21 cellular contexts compared by ENCODE assay signal in the genomic region with DNA sequence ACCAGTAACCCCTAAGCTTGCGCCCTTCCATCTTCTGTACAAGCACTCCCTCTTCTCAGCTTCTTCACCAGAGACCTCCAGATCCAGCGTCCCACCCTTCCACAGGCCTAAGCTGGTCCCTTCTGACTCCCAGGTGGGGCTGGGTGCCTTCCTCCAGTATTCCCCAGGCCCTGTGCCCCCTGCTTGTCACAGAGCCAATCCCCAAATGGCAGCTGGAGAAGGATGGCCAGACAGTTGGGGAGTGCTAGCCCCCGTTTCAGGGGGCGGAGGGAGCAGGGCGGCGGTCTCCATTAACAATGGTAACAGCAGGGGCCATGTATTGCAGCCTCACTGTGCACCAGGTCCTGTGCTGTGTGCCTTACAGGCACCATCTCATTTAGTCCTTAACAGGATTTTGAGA.
DNase-seq lines count a peak whose midpoint lies in the region; ATAC-seq and TF ChIP-seq lines count a peak whose summit lies in the region.
"Had no signal": no experiment of that assay in that cellular context is flagged by ENCODE, and none has a peak within 500 bp of the region (broad histone marks: within the 10 kb centered on the region; RNA-seq: fewer than 3 reads in every experiment).

No MANE protein-coding gene starts in this region.

- no peaks in the 10 kb centered on the region for H3K27me3 Mint-ChIP-seq in T-helper 1 cell treated with Interleukin-12 subunit alpha and Interleukin-12 subunit beta and Interleukin-4 antibody, amounts not matched to agents 30 μg/mL and 1 μg/mL, for 36 hours (ENCODE audit: low read depth)
- H3K27me3 Mint-ChIP-seq in activated naive CD8-positive, alpha-beta T cell: no peaks in the 10 kb centered on the region

- H3K27ac ChIP-seq in neutrophil (peak overlapping the region; percentile 80), heart right ventricle (peak overlapping the region in 1 of 10 donors; percentile 64)
- H3K27ac ChIP-seq: 22Rv1, colonic mucosa, ovary, SJCRH30 had no signal

- H3K27me3 ChIP-seq in neutrophil (peaks cover 2% of the 10 kb centered on the region), heart right ventricle (peaks cover 0 to 1% (median 0%) of the 10 kb centered on the region in 7 donors)
- H3K27me3 ChIP-seq: colonic mucosa, esophagus muscularis mucosa, ovary, SJCRH30 had no signal

- H3K9me3 ChIP-seq in neutrophil (no peaks in the 10 kb centered on the region), heart right ventricle (peaks cover 0 to 4% (median 0%) of the 10 kb centered on the region in 11 donors)
- H3K9me3 ChIP-seq: colonic mucosa, esophagus muscularis mucosa, ovary, SJCRH30 had no signal

- WGBS in heart right ventricle, 2 donors: 92% methylated on average over 6 of the region's 6 CpGs

- peak overlapping the region; percentile 66 for H3K4me3 Mint-ChIP-seq in T-helper 1 cell treated with Interleukin-12 subunit alpha and Interleukin-12 subunit beta and Interleukin-4 antibody, amounts not matched to agents 30 μg/mL and 1 μg/mL, for 36 hours
- H3K4me3 Mint-ChIP-seq in activated naive CD8-positive, alpha-beta T cell: no peak overlapping the region
- H3K4me3 Mint-ChIP-seq: CD14-positive monocyte, HFFc6 had no signal

- intact Hi-C loops in heart right ventricle (cut with DNase I): no loop called here

- H3K4me3 ChIP-seq in neutrophil (ENCODE audit: low read depth in 1 of 2, low read length in 1 of 2) (no peak overlapping the region), heart right ventricle (no peak overlapping the region)
- H3K4me3 ChIP-seq: colonic mucosa, esophagus muscularis mucosa, K562, ovary, SJCRH30 had no signal

- no peak for TF ChIP-seq CTCF in neutrophil (IDR thresholded peaks at IDR 0.05)
- no peak for TF ChIP-seq CTCF in heart right ventricle (IDR thresholded peaks at IDR 0.05)

- DNase-seq in T-helper 1 cell (no peak), heart right ventricle (no peak), hepatic stellate cell (ENCODE audit: low spot score) (no peak)
- DNase-seq: anterior cingulate cortex, colonic mucosa, glutamatergic neuron, HFFc6, midbrain, NCI-H1417 treated with DMSO at 0.1 percent for 48 hours, NCI-H2227 treated with DMSO at 0.1 percent for 48 hours, ovary, SJCRH30 had no signal

- peaks cover 27% of the 10 kb centered on the region for H3K4me1 Mint-ChIP-seq in T-helper 1 cell treated with Interleukin-12 subunit alpha and Interleukin-12 subunit beta and Interleukin-4 antibody, amounts not matched to agents 30 μg/mL and 1 μg/mL, for 36 hours (ENCODE audit: low read depth)
- peaks cover 38% of the 10 kb centered on the region for H3K4me1 Mint-ChIP-seq in activated naive CD8-positive, alpha-beta T cell (ENCODE audit: low read depth)

- peak overlapping the region; percentile 98 for H3K27ac Mint-ChIP-seq in T-helper 1 cell treated with Interleukin-12 subunit alpha and Interleukin-12 subunit beta and Interleukin-4 antibody, amounts not matched to agents 30 μg/mL and 1 μg/mL, for 36 hours
- peak overlapping the region; percentile 96 for H3K27ac Mint-ChIP-seq in activated naive CD8-positive, alpha-beta T cell
- H3K27ac Mint-ChIP-seq: CD14-positive monocyte, HFFc6 had no signal

- peaks cover under 1% of the 10 kb centered on the region for H3K9me3 Mint-ChIP-seq in T-helper 1 cell treated with Interleukin-12 subunit alpha and Interleukin-12 subunit beta and Interleukin-4 antibody, amounts not matched to agents 30 μg/mL and 1 μg/mL, for 36 hours
- H3K9me3 Mint-ChIP-seq in activated naive CD8-positive, alpha-beta T cell (ENCODE audit: low read depth): no peaks in the 10 kb centered on the region
- H3K9me3 Mint-ChIP-seq: HFFc6 had no signal

- peaks cover 3% of the 10 kb centered on the region for H3K36me3 Mint-ChIP-seq in T-helper 1 cell treated with Interleukin-12 subunit alpha and Interleukin-12 subunit beta and Interleukin-4 antibody, amounts not matched to agents 30 μg/mL and 1 μg/mL, for 36 hours (ENCODE audit: low read depth)
- H3K36me3 Mint-ChIP-seq in activated naive CD8-positive, alpha-beta T cell: no peaks in the 10 kb centered on the region
- H3K36me3 Mint-ChIP-seq: CD14-positive monocyte had no signal

- H3K36me3 ChIP-seq in neutrophil (no peaks in the 10 kb centered on the region), heart right ventricle (peaks cover 0 to 6% (median 0%) of the 10 kb centered on the region in 9 donors)
- H3K36me3 ChIP-seq: colonic mucosa, esophagus muscularis mucosa, ovary had no signal

- ATAC-seq in GM18907 (IDR thresholded peaks at IDR 0.05; ENCODE audit: unreplicated experiment) (peak; percentile 5), heart right ventricle (no peak), HG03045 (IDR thresholded peaks at IDR 0.05; ENCODE audit: unreplicated experiment) (no peak)
- ATAC-seq: K562 had no signal

- H3K4me1 ChIP-seq in neutrophil (ENCODE audit: control insufficient read depth in 1 of 2, insufficient read depth in 1 of 2, low read depth in 1 of 2, low read length in 1 of 2): peaks cover 17 to 20% of the 10 kb centered on the region in 2 experiments
- H3K4me1 ChIP-seq in heart right ventricle: peaks cover 0 to 11% (median 0%) of the 10 kb centered on the region in 9 donors
- H3K4me1 ChIP-seq: colonic mucosa had no signal
